7 cellular contexts compared by ENCODE assay signal in genomic region chr19:18644144-18645034, GRCh38. TPM values are rescaled to one million over a fixed set of nuclear protein-coding genes. Genes with fewer than 3 reads are reported as not detected.
DNase-seq lines count a peak whose midpoint lies in the region; ATAC-seq, FAIRE-seq and TF ChIP-seq lines count a peak whose summit lies in the region.
"Had no signal": no experiment of that assay in that cellular context is flagged by ENCODE, and none has a peak within 500 bp of the region (broad histone marks: within the 10 kb centered on the region; RNA-seq: fewer than 3 reads in every experiment).

No MANE protein-coding gene starts in this region.

- H4K20me1 ChIP-seq in K562 (replicated peaks; ENCODE audit: control insufficient read depth, insufficient read depth, low read length): peaks cover 19% of the 10 kb centered on the region; the same call in 1 of the 2 replicates

- H3K27me3 ChIP-seq in K562 (ENCODE audit: control insufficient read depth in 2 of 2, insufficient read depth in 2 of 2, low read length in 2 of 2) (no peaks in the 10 kb centered on the region), neutrophil (peaks cover 10% of the 10 kb centered on the region)

- H3K9me3 ChIP-seq in K562 (replicated peaks; ENCODE audit: control insufficient read depth, insufficient read depth, low read depth, low read length) (no peaks in the 10 kb centered on the region), neutrophil (no peaks in the 10 kb centered on the region)

- intact Hi-C loops in K562 (cut with micrococcal nuclease): no loop called here

- POLR2A ChIA-PET in K562 (lab: Yijun Ruan, JAX): interaction anchor here (0.6 kb wide), 1 partner anchor 58 kb away, joined by 3 read pairs; no protein-coding TSS in a partner anchor

- H3K4me3 ChIP-seq in K562: no peak overlapping the region
- H3K4me3 ChIP-seq in neutrophil (ENCODE audit: low read depth in 1 of 2, low read length in 1 of 2): peak overlapping the region in 1 of 2 experiments; percentile 15

- no peak overlapping the region for H3K4me2 ChIP-seq in K562 (ENCODE audit: insufficient read depth, low read length)

- CTCF ChIA-PET in K562 (lab: Yijun Ruan, JAX; ENCODE audit: low intra/inter-chr PET ratio): no interaction called here

- H3K36me3 ChIP-seq in K562 (ENCODE audit: control insufficient read depth, insufficient read depth, low read length) (no peaks in the 10 kb centered on the region), neutrophil (no peaks in the 10 kb centered on the region)

- peaks cover 5% of the 10 kb centered on the region for H3K9me1 ChIP-seq in K562 (ENCODE audit: control insufficient read depth, insufficient read depth, low read length)

- 59% methylated on average over 11 of the region's 15 CpGs for WGBS in K562 (ENCODE audit: insufficient coverage, low coverage, missing lambda C conversion rate)

- in situ Hi-C loops in K562 (cut with MboI): no loop called here

- H3K27ac ChIP-seq in K562 (ENCODE audit: extremely low read depth, low read depth, low read length) (no peak overlapping the region), neutrophil (peak overlapping the region; percentile 42)

- DNase-seq in HCEC 1CT: peak; percentile 22
- DNase-seq in K562 (ENCODE audit: extremely low read depth in 1 of 4, low spot score in 3 of 4): peak in 1 of 4 experiments; percentile 34
- DNase-seq in activated CD8-positive, alpha-beta memory T cell treated with anti-CD3 and anti-CD28 coated beads, Interleukin-2, amount 50 U/mL, for 4 hours: no peak
- DNase-seq in COLO668 (lab: John Stamatoyannopoulos, UW; ENCODE audit: unreplicated experiment): no peak
- DNase-seq: activated gamma-delta T cell treated with Interleukin-2 at 50 U/mL for 16 hours had no signal

- H2AFZ ChIP-seq in K562 (ENCODE audit: low read depth, low read length): no peak overlapping the region

- peaks cover 12% of the 10 kb centered on the region for H3K79me2 ChIP-seq in K562 (ENCODE audit: control insufficient read depth, insufficient read depth, low read length)

- TF ChIP-seq EP300 in K562 (IDR thresholded peaks at IDR 0.05; ENCODE audit: low read length): no peak

- peaks cover 6 to 38% of the 10 kb centered on the region in 2 experiments; a peak in 3 of 5 replicates for H3K4me1 ChIP-seq in K562 (replicated peaks in 1 of 2; ENCODE audit: control insufficient read depth in 2 of 2, insufficient read depth in 2 of 2, low read length in 2 of 2)
- H3K4me1 ChIP-seq in neutrophil (ENCODE audit: control insufficient read depth in 1 of 2, insufficient read depth in 1 of 2, low read depth in 1 of 2, low read length in 1 of 2): peaks cover 14 to 18% of the 10 kb centered on the region in 2 experiments

- TF ChIP-seq RAD21 in K562 (CRISPR knock-in tag; conservative IDR thresholded peaks at IDR 0.05 in 1 of 2, IDR thresholded peaks at IDR 0.05 in 1 of 2): peak in 1 of 2 experiments; percentile 46; a peak in 3 of 4 replicates

- no TSS peak for BruUV-seq in K562 (replicated peaks; lab: Mats Ljungman, UMichigan)

- FAIRE-seq in K562 (lab: Jason Lieb, UNC): peak; percentile 19

- peak; percentile 25 to 59 (median 49); a peak in 4 of 6 replicates for TF ChIP-seq CTCF in K562 (IDR thresholded peaks at IDR 0.05 in 2 of 3, conservative IDR thresholded peaks at IDR 0.05 in 1 of 3; ENCODE audit: insufficient read depth in 2 of 3, low read depth in 1 of 3, low read length in 3 of 3)
- TF ChIP-seq CTCF in neutrophil (IDR thresholded peaks at IDR 0.05): peak; percentile 13

- ATAC-seq in K562 (peak; percentile 69), HG03439 (IDR thresholded peaks at IDR 0.05; ENCODE audit: unreplicated experiment) (no peak)

- TF ChIP-seq POLR2A in K562 (conservative IDR thresholded peaks at IDR 0.05): no peak

- 0 out of 4 replicates have a peak overlapping the region, but pooled peaks of 1 of the 2 experiments have one; percentile 2 for H3K9ac ChIP-seq in K562 (ENCODE audit: insufficient read depth in 1 of 2, low read depth in 2 of 2, low read length in 2 of 2)

RNA-seq across cellular contexts. Expression of gene KLHL26, which starts 7.6 kb away (rescaled TPM):
- 3.8 and 13.3 TPM in 2 replicates for total RNA-seq in K562 (2011; cell fraction: chromatin; rRNA removed; ENCODE audit: low replicate concordance)
- 8.0 and 10.7 TPM in 2 replicates for total RNA-seq in K562 (2011; cell fraction: nucleolus; rRNA removed)
- total RNA-seq in K562 (2011; cell fraction: nucleoplasm; rRNA removed): 5.5 and 6.2 TPM in 2 replicates
- 2.4 and 6.7 TPM in 2 replicates for total RNA-seq in K562 (2014; rRNA removed)
- 0.80 and 1.0 TPM in 2 replicates for total RNA-seq in K562 (2014; rRNA removed; fragmentation: Illumina TruSeq; extraction: Trizol)
- total RNA-seq in K562 (2015; rRNA removed; fragmentation: Illumina TruSeq; extraction: Trizol): 1.3 and 1.8 TPM in 2 replicates
- total RNA-seq in K562 (2021): 12.7 and 13.3 TPM in 2 replicates
- 1.4 and 2.2 TPM in 2 replicates for polyA plus RNA-seq in K562 (2011; rRNA removed)
- polyA plus RNA-seq in K562 (2011; cell fraction: cytosol; rRNA removed): 2.5 and 3.6 TPM in 2 replicates
- 5.2 and 8.7 TPM in 2 replicates for polyA plus RNA-seq in K562 (2011; cell fraction: nucleus; rRNA removed)
- 3.4 and 6.6 TPM in 2 replicates for polyA plus RNA-seq in K562 (2012)
- 1.9 and 3.1 TPM in 2 replicates for polyA plus RNA-seq in K562 (2014; fragmentation: Illumina TruSeq; extraction: Trizol)
- under 1 TPM; 0.13 to 0.17 TPM for polyA plus RNA-seq in K562 (2014; fragmentation: Nextera tagmentation; extraction: Ambion mirVana)
- 3.3 and 5.1 TPM in 2 replicates for polyA plus RNA-seq in K562 (2014; rRNA removed)
- 1.2 and 1.7 TPM in 2 replicates for polyA minus RNA-seq in K562 (2011; rRNA and poly(A)+ RNA removed)
- 8.2 and 19.0 TPM in 2 replicates for polyA minus RNA-seq in K562 (2011; cell fraction: cytosol; rRNA and poly(A)+ RNA removed)
- polyA minus RNA-seq in K562 (2011; cell fraction: nucleus; rRNA and poly(A)+ RNA removed): 2.2 and 4.8 TPM in 2 replicates

RNA-seq across cellular contexts. Expression of gene TMEM59L, which starts 31.7 kb away (rescaled TPM):
- 0.23 TPM in 1 of 2 replicates, not detected in the other for total RNA-seq in K562 (2011; cell fraction: chromatin; rRNA removed; ENCODE audit: low replicate concordance)
- 0.33 TPM in 1 of 2 replicates, not detected in the other for total RNA-seq in K562 (2011; cell fraction: nucleolus; rRNA removed)
- total RNA-seq in K562 (2011; cell fraction: nucleoplasm; rRNA removed): 1.7 TPM in 1 of 2 replicates, not detected in the other
- total RNA-seq in K562 (2014; rRNA removed) (not detected in 2 replicates), K562 (2014; rRNA removed; fragmentation: Illumina TruSeq; extraction: Trizol) (not detected in 2 replicates), K562 (2015; rRNA removed; fragmentation: Illumina TruSeq; extraction: Trizol) (not detected in 2 replicates), K562 (2021) (not detected in 2 replicates)
- polyA plus RNA-seq in K562 (2011; rRNA removed) (not detected in 2 replicates), K562 (2014; fragmentation: Illumina TruSeq; extraction: Trizol) (0.25 TPM in 1 of 2 replicates, not detected in the other), K562 (2014; fragmentation: Nextera tagmentation; extraction: Ambion mirVana) (not detected), K562 (2014; rRNA removed) (0.37 TPM in 1 of 2 replicates, not detected in the other)
- 0.18 TPM in 1 of 2 replicates, not detected in the other for polyA plus RNA-seq in K562 (2011; cell fraction: cytosol; rRNA removed)
- 0.47 and 1.00 TPM in 2 replicates for polyA plus RNA-seq in K562 (2011; cell fraction: nucleus; rRNA removed)
- polyA plus RNA-seq in K562 (2012): 0.10 and 0.48 TPM in 2 replicates
- polyA minus RNA-seq in K562 (2011; rRNA and poly(A)+ RNA removed): not detected in 2 replicates
- polyA minus RNA-seq in K562 (2011; cell fraction: cytosol; rRNA and poly(A)+ RNA removed): not detected in 2 replicates
- polyA minus RNA-seq in K562 (2011; cell fraction: nucleus; rRNA and poly(A)+ RNA removed): not detected in 2 replicates

RNA-seq across cellular contexts. Expression of gene CRLF1, which starts 37.8 kb away (rescaled TPM):
- total RNA-seq in K562 (2011; cell fraction: chromatin; rRNA removed; ENCODE audit: low replicate concordance): 2.2 TPM in 1 of 2 replicates, not detected in the other
- total RNA-seq in K562 (2011; cell fraction: nucleolus; rRNA removed): 0.79 and 2.8 TPM in 2 replicates
- 1.1 and 1.8 TPM in 2 replicates for total RNA-seq in K562 (2011; cell fraction: nucleoplasm; rRNA removed)
- 2.9 and 5.2 TPM in 2 replicates for total RNA-seq in K562 (2014; rRNA removed)
- 0.98 and 1.1 TPM in 2 replicates for total RNA-seq in K562 (2014; rRNA removed; fragmentation: Illumina TruSeq; extraction: Trizol)
- 1.5 and 1.6 TPM in 2 replicates for total RNA-seq in K562 (2015; rRNA removed; fragmentation: Illumina TruSeq; extraction: Trizol)
- 3.3 and 5.6 TPM in 2 replicates for total RNA-seq in K562 (2021)
- polyA plus RNA-seq in K562 (2011; rRNA removed): 0.85 and 2.3 TPM in 2 replicates
- polyA plus RNA-seq in K562 (2011; cell fraction: cytosol; rRNA removed): 1.8 and 1.9 TPM in 2 replicates
- 1.1 and 3.9 TPM in 2 replicates for polyA plus RNA-seq in K562 (2011; cell fraction: nucleus; rRNA removed)
- 3.7 and 4.7 TPM in 2 replicates for polyA plus RNA-seq in K562 (2012)
- 0.90 and 1.2 TPM in 2 replicates for polyA plus RNA-seq in K562 (2014; fragmentation: Illumina TruSeq; extraction: Trizol)
- 1 to 10 TPM; 1.7 to 1.8 TPM for polyA plus RNA-seq in K562 (2014; fragmentation: Nextera tagmentation; extraction: Ambion mirVana)
- polyA plus RNA-seq in K562 (2014; rRNA removed): 3.6 and 3.9 TPM in 2 replicates
- polyA minus RNA-seq in K562 (2011; rRNA and poly(A)+ RNA removed): not detected in 2 replicates
- polyA minus RNA-seq in K562 (2011; cell fraction: cytosol; rRNA and poly(A)+ RNA removed): 4.5 TPM in 1 of 2 replicates, not detected in the other
- polyA minus RNA-seq in K562 (2011; cell fraction: nucleus; rRNA and poly(A)+ RNA removed): 0.22 TPM in 1 of 2 replicates, not detected in the other

RNA-seq across cellular contexts. Expression of gene CRTC1, which starts 39.1 kb away (rescaled TPM):
- 2.4 and 9.1 TPM in 2 replicates for total RNA-seq in K562 (2011; cell fraction: chromatin; rRNA removed; ENCODE audit: low replicate concordance)
- 4.7 and 4.8 TPM in 2 replicates for total RNA-seq in K562 (2011; cell fraction: nucleolus; rRNA removed)
- 3.3 and 3.7 TPM in 2 replicates for total RNA-seq in K562 (2011; cell fraction: nucleoplasm; rRNA removed)
- total RNA-seq in K562 (2014; rRNA removed): 1.5 and 1.6 TPM in 2 replicates
- total RNA-seq in K562 (2014; rRNA removed; fragmentation: Illumina TruSeq; extraction: Trizol): 0.25 and 0.29 TPM in 2 replicates
- 0.83 and 1.3 TPM in 2 replicates for total RNA-seq in K562 (2015; rRNA removed; fragmentation: Illumina TruSeq; extraction: Trizol)
- 3.8 and 4.3 TPM in 2 replicates for total RNA-seq in K562 (2021)
- 0.36 and 0.47 TPM in 2 replicates for polyA plus RNA-seq in K562 (2011; rRNA removed)
- 0.37 and 0.76 TPM in 2 replicates for polyA plus RNA-seq in K562 (2011; cell fraction: cytosol; rRNA removed)
- 3.5 and 10.4 TPM in 2 replicates for polyA plus RNA-seq in K562 (2011; cell fraction: nucleus; rRNA removed)
- polyA plus RNA-seq in K562 (2012): 2.9 and 5.1 TPM in 2 replicates
- polyA plus RNA-seq in K562 (2014; fragmentation: Illumina TruSeq; extraction: Trizol): 1.2 and 1.7 TPM in 2 replicates
- polyA plus RNA-seq in K562 (2014; fragmentation: Nextera tagmentation; extraction: Ambion mirVana): not detected
- 1.8 and 2.1 TPM in 2 replicates for polyA plus RNA-seq in K562 (2014; rRNA removed)
- 0.15 and 0.49 TPM in 2 replicates for polyA minus RNA-seq in K562 (2011; rRNA and poly(A)+ RNA removed)
- polyA minus RNA-seq in K562 (2011; cell fraction: cytosol; rRNA and poly(A)+ RNA removed): 0.48 TPM in 1 of 2 replicates, not detected in the other
- polyA minus RNA-seq in K562 (2011; cell fraction: nucleus; rRNA and poly(A)+ RNA removed): 1.9 and 3.4 TPM in 2 replicates

RNA-seq across cellular contexts. Expression of gene REX1BD, which starts 55.8 kb away (rescaled TPM):
- total RNA-seq in K562 (2011; cell fraction: chromatin; rRNA removed; ENCODE audit: low replicate concordance): 18.7 and 60.0 TPM in 2 replicates
- 56.3 and 62.2 TPM in 2 replicates for total RNA-seq in K562 (2011; cell fraction: nucleolus; rRNA removed)
- 43.5 and 57.0 TPM in 2 replicates for total RNA-seq in K562 (2011; cell fraction: nucleoplasm; rRNA removed)
- 118 and 136 TPM in 2 replicates for total RNA-seq in K562 (2014; rRNA removed)
- total RNA-seq in K562 (2014; rRNA removed; fragmentation: Illumina TruSeq; extraction: Trizol): 4.8 and 7.2 TPM in 2 replicates
- total RNA-seq in K562 (2015; rRNA removed; fragmentation: Illumina TruSeq; extraction: Trizol): 17.4 and 17.7 TPM in 2 replicates
- 78.5 and 87.0 TPM in 2 replicates for total RNA-seq in K562 (2021)
- 13.8 and 19.2 TPM in 2 replicates for polyA plus RNA-seq in K562 (2011; rRNA removed)
- 34.7 and 78.2 TPM in 2 replicates for polyA plus RNA-seq in K562 (2011; cell fraction: cytosol; rRNA removed)
- polyA plus RNA-seq in K562 (2011; cell fraction: nucleus; rRNA removed): 180 and 217 TPM in 2 replicates
- 58.6 and 65.4 TPM in 2 replicates for polyA plus RNA-seq in K562 (2012)
- 5.7 and 8.4 TPM in 2 replicates for polyA plus RNA-seq in K562 (2014; fragmentation: Illumina TruSeq; extraction: Trizol)
- 1 to 10 TPM; 1.9 to 4.7 TPM for polyA plus RNA-seq in K562 (2014; fragmentation: Nextera tagmentation; extraction: Ambion mirVana)
- polyA plus RNA-seq in K562 (2014; rRNA removed): 102 and 115 TPM in 2 replicates
- polyA minus RNA-seq in K562 (2011; rRNA and poly(A)+ RNA removed): 1.2 and 1.4 TPM in 2 replicates
- polyA minus RNA-seq in K562 (2011; cell fraction: cytosol; rRNA and poly(A)+ RNA removed): 11.4 and 17.5 TPM in 2 replicates
- 9.3 and 9.8 TPM in 2 replicates for polyA minus RNA-seq in K562 (2011; cell fraction: nucleus; rRNA and poly(A)+ RNA removed)
